In the genomic region with DNA sequence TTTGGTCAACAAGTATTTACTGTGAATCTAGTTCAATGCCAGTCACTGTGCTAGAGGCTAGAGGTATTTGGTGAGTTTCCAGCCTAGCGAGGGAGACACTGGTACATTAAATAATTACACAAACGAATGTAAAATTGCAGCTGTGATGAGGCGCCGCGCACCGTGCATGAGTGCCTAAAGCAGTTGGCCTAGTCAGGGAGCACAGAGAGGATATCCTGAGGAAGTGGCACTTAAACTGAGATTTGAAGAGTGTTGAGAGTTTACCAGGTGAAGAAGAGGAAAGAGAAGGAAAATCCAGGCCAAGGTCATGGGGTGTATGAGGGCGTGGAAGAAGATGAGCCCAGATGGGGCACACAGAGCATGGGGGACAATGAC, we compare ENCODE assay signal across 25 cellular contexts.
DNase-seq lines count a peak whose midpoint lies in the region; ATAC-seq, FAIRE-seq and TF ChIP-seq lines count a peak whose summit lies in the region.
"Had no signal": no experiment of that assay in that cellular context is flagged by ENCODE, and none has a peak within 500 bp of the region (broad histone marks: within the 10 kb centered on the region; RNA-seq: fewer than 3 reads in every experiment).

No MANE protein-coding gene starts in this region.

- ATAC-seq in GM18519 (IDR thresholded peaks at IDR 0.05; ENCODE audit: low FRiP score, unreplicated experiment), result no peak
- ATAC-seq in foreskin keratinocyte, result no peak
- ATAC-seq in HG02642 (IDR thresholded peaks at IDR 0.05; ENCODE audit: poor library complexity, unreplicated experiment), result no peak
- ATAC-seq: activated CD8-positive, alpha-beta T cell treated with anti-CD3 and anti-CD28 coated beads for 36 hours; naive thymus-derived CD8-positive, alpha-beta T cell; right lobe of liver had no signal

- no peak overlapping the region for H3K4me3 ChIP-seq in SJSA1
- H3K4me3 ChIP-seq: adrenal gland, cardiac muscle cell, right lobe of liver, vagina had no signal

- no peak overlapping the region for H3K23ac ChIP-seq in H9 (ENCODE audit: insufficient read length, low read depth, low read length)

- H3K9me3 Mint-ChIP-seq in H9, result peaks cover 8 to 10% of the 10 kb centered on the region in 2 experiments
- H3K9me3 Mint-ChIP-seq: activated CD8-positive, alpha-beta T cell treated with anti-CD3 and anti-CD28 coated beads for 36 hours had no signal

- no peak overlapping the region for H2BK15ac ChIP-seq in H9 (ENCODE audit: low read depth, low read length)

- H3K4me3 Mint-ChIP-seq in H9, result no peak overlapping the region
- H3K4me3 Mint-ChIP-seq: activated CD8-positive, alpha-beta T cell treated with anti-CD3 and anti-CD28 coated beads for 36 hours; naive thymus-derived CD8-positive, alpha-beta T cell had no signal

- H2BK5ac ChIP-seq in H9 (ENCODE audit: insufficient read length, low read length), result no peak overlapping the region

- H4K20me1 ChIP-seq in H9 (ENCODE audit: control insufficient read depth, insufficient read depth, insufficient read length), result no peaks in the 10 kb centered on the region

- no peak overlapping the region for H4K91ac ChIP-seq in H9 (ENCODE audit: insufficient read length, low read depth, low read length)

- DNase-seq in H9 (no peak), SJSA1 (ENCODE audit: low read depth in 1 of 2, low spot score in 2 of 2) (no peak), kidney tubule cell (ENCODE audit: low spot score) (peak; percentile 17), urothelium cell line (ENCODE audit: low spot score) (no peak), foreskin keratinocyte (no peak)
- DNase-seq: activated CD4-positive, CD25-positive, alpha-beta regulatory T cell treated with anti-CD3 and anti-CD28 coated beads, Interleukin-2, amount 50 U/mL, for 72 hours; activated CD8-positive, alpha-beta T cell treated with anti-CD3 and anti-CD28 coated beads for 36 hours; adrenal gland; dermis blood vessel endothelial cell; HCEC 1CT; head of caudate nucleus; left cardiac atrium; naive thymus-derived CD8-positive, alpha-beta T cell; NCI-H1092; NCI-H187 treated with DMSO at 0.1 percent for 48 hours; NCI-H226; OCI-M1; right lobe of liver; SHP77 treated with DMSO at 0.1 percent for 48 hours had no signal

- peaks cover 3 to 11% (median 3%) of the 10 kb centered on the region in 3 experiments; a peak in 5 of 7 replicates for H3K36me3 Mint-ChIP-seq in H9 (ENCODE audit: insufficient read depth in 1 of 3, low read depth in 3 of 3)
- H3K36me3 Mint-ChIP-seq: naive thymus-derived CD8-positive, alpha-beta T cell had no signal

- H3K27ac Mint-ChIP-seq in H9, result peak overlapping the region in 2 of 3 experiments; percentile 5 to 17; a peak in 2 of 7 replicates
- H3K27ac Mint-ChIP-seq: activated CD8-positive, alpha-beta T cell treated with anti-CD3 and anti-CD28 coated beads for 36 hours; naive thymus-derived CD8-positive, alpha-beta T cell had no signal

- no peaks in the 10 kb centered on the region for H3K23me2 ChIP-seq in H9 (ENCODE audit: insufficient read length, low read depth, low read length, poor library complexity, severe bottlenecking)

- peaks cover 9% of the 10 kb centered on the region; the same call in 1 of the 2 replicates for H3K4me1 ChIP-seq in H9 (ENCODE audit: insufficient read depth, low read length)
- H3K4me1 ChIP-seq in SJSA1 (replicated peaks), result peaks cover 77% of the 10 kb centered on the region
- H3K4me1 ChIP-seq in foreskin keratinocyte, result peaks cover 17% of the 10 kb centered on the region
- H3K4me1 ChIP-seq: adrenal gland, parathyroid adenoma, right lobe of liver had no signal

- no peak overlapping the region for H2AFZ ChIP-seq in H9 (ENCODE audit: low read length)
- H2AFZ ChIP-seq: parathyroid adenoma had no signal

- H4K8ac ChIP-seq in H9 (replicated peaks; ENCODE audit: insufficient read length, low read depth, low read length), result no peak overlapping the region

- H2AK5ac ChIP-seq in H9 (ENCODE audit: insufficient read length, low read length), result no peak overlapping the region

- no peak overlapping the region for H3T11ph ChIP-seq in H9 (ENCODE audit: low read length)

- no peak overlapping the region for H3K9ac ChIP-seq in H9 (ENCODE audit: extremely low read depth, insufficient read length, low read length)
- H3K9ac ChIP-seq: parathyroid adenoma had no signal

- no peaks in the 10 kb centered on the region for H3K9me3 ChIP-seq in H9 (ENCODE audit: control insufficient read depth, low read depth, low read length)
- H3K9me3 ChIP-seq in SJSA1 (replicated peaks), result peaks cover 10% of the 10 kb centered on the region
- H3K9me3 ChIP-seq: adrenal gland, right lobe of liver, vagina had no signal

- no peak overlapping the region for H2BK120ac ChIP-seq in H9 (ENCODE audit: low read depth, low read length, poor library complexity, severe bottlenecking)

- H2BK12ac ChIP-seq in H9 (ENCODE audit: insufficient read length, low read depth, low read length), result no peak overlapping the region

- H3K4ac ChIP-seq in H9 (ENCODE audit: low read depth, low read length), result no peak overlapping the region

- H3K27me3 ChIP-seq in H9 (ENCODE audit: insufficient read depth, low read length) (no peaks in the 10 kb centered on the region), SJSA1 (replicated peaks) (no peaks in the 10 kb centered on the region), foreskin keratinocyte (no peaks in the 10 kb centered on the region)
- H3K27me3 ChIP-seq: adrenal gland, cardiac muscle cell, right lobe of liver, vagina had no signal

- no peak overlapping the region for H3K18ac ChIP-seq in H9 (ENCODE audit: insufficient read length, low read depth, low read length)

- H3K4me1 Mint-ChIP-seq in H9, result peaks cover 72 to 78% of the 10 kb centered on the region in 2 experiments

- no peak overlapping the region for H3K56ac ChIP-seq in H9 (ENCODE audit: insufficient read length, low read depth, low read length)

- H2BK20ac ChIP-seq in H9 (ENCODE audit: low read depth, low read length, poor library complexity, severe bottlenecking), result no peak overlapping the region

- no peak overlapping the region for H3K4me2 ChIP-seq in H9 (ENCODE audit: insufficient read depth, insufficient read length, low read length)

- no peak for TF ChIP-seq CTCF in H9 (conservative IDR thresholded peaks at IDR 0.05)
- TF ChIP-seq CTCF in foreskin keratinocyte (conservative IDR thresholded peaks at IDR 0.05), result no peak

- H3K27ac ChIP-seq in H9 (ENCODE audit: insufficient read length, low read depth, low read length) (no peak overlapping the region), SJSA1 (peak overlapping the region; percentile 94), foreskin keratinocyte (no peak overlapping the region)
- H3K27ac ChIP-seq: adrenal gland, cardiac muscle cell, parathyroid adenoma, right lobe of liver, vagina had no signal

- no peak overlapping the region for H3K14ac ChIP-seq in H9 (ENCODE audit: insufficient read depth, low read length)

- peak; percentile 91 for FAIRE-seq in urothelium cell line (lab: Jason Lieb, UNC)
- FAIRE-seq: endothelial cell of umbilical vein had no signal

- WGBS in H9 (ENCODE audit: extremely low coverage, insufficient read length, low lambda C conversion rate), result no CpG with 5 or more reads among the region's 7 CpGs

- H3K36me3 ChIP-seq in SJSA1, result no peaks in the 10 kb centered on the region
- H3K36me3 ChIP-seq: adrenal gland, cardiac muscle cell, right lobe of liver, vagina had no signal

- H4K5ac ChIP-seq in H9 (ENCODE audit: insufficient read length, low read depth, low read length), result no peak overlapping the region

- H3K27me3 Mint-ChIP-seq in H9 (ENCODE audit: low read depth), result peaks cover 6% of the 10 kb centered on the region
- H3K27me3 Mint-ChIP-seq: activated CD8-positive, alpha-beta T cell treated with anti-CD3 and anti-CD28 coated beads for 36 hours had no signal

- H3K79me2 ChIP-seq in H9 (ENCODE audit: insufficient read depth, low read length), result no peaks in the 10 kb centered on the region
- H3K79me2 ChIP-seq: parathyroid adenoma had no signal

- no peaks in the 10 kb centered on the region for H3K79me1 ChIP-seq in H9 (ENCODE audit: insufficient read depth, low read depth, low read length, poor library complexity, severe bottlenecking)
